Comparison of ENCODE assay signal across 8 cellular contexts in the genomic region with DNA sequence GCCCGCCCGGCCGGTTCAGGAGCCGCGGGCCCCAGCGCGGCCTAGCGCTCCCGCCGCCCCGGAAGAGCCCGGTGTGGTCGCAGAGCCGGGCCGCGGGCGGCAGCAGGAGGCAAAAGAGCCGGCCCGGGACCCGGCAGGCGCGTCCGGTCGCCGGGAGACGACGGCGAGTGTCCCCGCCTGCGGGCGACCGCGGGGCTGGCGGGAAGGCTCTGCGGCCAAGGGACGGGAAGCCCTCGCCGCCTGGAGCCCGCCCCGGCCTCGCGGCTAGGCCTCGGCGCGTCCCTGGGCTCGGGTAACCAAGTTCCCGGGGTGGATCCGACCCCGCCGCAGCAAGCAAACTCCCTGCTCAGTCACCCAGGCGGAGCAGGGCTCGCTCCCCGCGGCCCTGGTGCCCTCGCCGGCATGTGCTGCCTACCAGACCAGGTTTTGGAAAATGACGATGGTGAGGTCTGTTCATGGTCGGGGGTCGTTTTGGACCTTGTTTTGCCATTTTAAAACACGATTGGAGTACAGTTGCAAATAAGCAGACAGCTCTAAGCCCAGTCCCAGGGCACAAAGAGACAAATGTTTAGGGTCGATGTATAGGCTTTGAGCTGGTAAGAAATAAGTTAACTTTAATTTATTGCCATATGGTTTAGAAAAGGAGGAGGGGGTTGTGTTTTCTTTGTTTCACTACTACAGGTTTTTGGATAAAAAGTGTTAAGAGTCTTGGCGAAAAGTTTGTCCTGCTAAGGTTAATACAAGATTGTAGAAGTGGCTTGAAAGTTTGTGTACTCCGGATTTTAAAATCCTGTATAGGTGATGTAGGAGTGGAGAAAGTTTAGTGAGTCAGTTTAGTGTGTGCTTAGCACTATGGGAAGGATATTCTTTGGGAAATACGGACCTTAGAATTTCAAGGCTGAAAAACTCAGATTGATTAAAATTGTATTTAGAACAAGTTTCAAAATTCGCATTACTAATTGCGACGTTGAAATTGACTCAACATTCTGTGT. TPM values are rescaled to one million over a fixed set of nuclear protein-coding genes. Genes with fewer than 3 reads are reported as not detected.
DNase-seq lines count a peak whose midpoint lies in the region; ATAC-seq and TF ChIP-seq lines count a peak whose summit lies in the region.

No MANE protein-coding gene starts in this region.

- H3K4me3 Mint-ChIP-seq in activated naive CD4-positive, alpha-beta T cell treated with anti-CD3 and anti-CD28 coated beads for 36 hours: peak overlapping the region; percentile 82

- in situ Hi-C loops in ACHN (cut with HindIII; ENCODE audit: low pct_ligation_motif_present, low pct_unique_long_range_greater_than_20kb, low sequenced_read_pairs): no loop called here

- H3K36me3 Mint-ChIP-seq in activated naive CD4-positive, alpha-beta T cell treated with anti-CD3 and anti-CD28 coated beads for 36 hours (ENCODE audit: low read depth): peaks cover 35% of the 10 kb centered on the region

- peak; percentile 24 for ATAC-seq in GM18870 (IDR thresholded peaks at IDR 0.05; ENCODE audit: unreplicated experiment)
- peak; percentile 20 for ATAC-seq in HG03108 (IDR thresholded peaks at IDR 0.05; ENCODE audit: unreplicated experiment)
- ATAC-seq in upper lobe of right lung: peak; percentile 66

- no peaks in the 10 kb centered on the region for H3K27me3 Mint-ChIP-seq in activated naive CD4-positive, alpha-beta T cell treated with anti-CD3 and anti-CD28 coated beads for 36 hours (ENCODE audit: low read depth)

- H3K27ac Mint-ChIP-seq in activated naive CD4-positive, alpha-beta T cell treated with anti-CD3 and anti-CD28 coated beads for 36 hours: peak overlapping the region; percentile 89

- H3K36me3 ChIP-seq in cardiac muscle cell (no peaks in the 10 kb centered on the region), upper lobe of right lung (peaks cover under 1% of the 10 kb centered on the region)

- TF ChIP-seq CTCF in cardiac muscle cell (IDR thresholded peaks at IDR 0.05; ENCODE audit: low read depth, low read length) (no peak), upper lobe of right lung (IDR thresholded peaks at IDR 0.05) (no peak)

- H3K27me3 ChIP-seq in cardiac muscle cell (no peaks in the 10 kb centered on the region), upper lobe of right lung (no peaks in the 10 kb centered on the region)

- intact Hi-C loops in activated naive CD4-positive, alpha-beta T cell treated with anti-CD3 and anti-CD28 coated beads for 36 hours (cut with micrococcal nuclease): loop anchor here (1.0 kb wide), 1 partner anchor 40 kb away; no protein-coding TSS in a partner anchor
- intact Hi-C loops in posterior vena cava (cut with DNase I): loop anchor here (2.0 to 10.0 kb wide), 3 partner anchors 21 to 1065 kb away; no protein-coding TSS in a partner anchor
- intact Hi-C loops in upper lobe of right lung (cut with DNase I): no loop called here

- H3K9me3 Mint-ChIP-seq in activated naive CD4-positive, alpha-beta T cell treated with anti-CD3 and anti-CD28 coated beads for 36 hours: no peaks in the 10 kb centered on the region

- CTCF ChIA-PET in activated naive CD4-positive, alpha-beta T cell treated with anti-CD3 and anti-CD28 coated beads for 36 hours (lab: Charles Lee): interaction anchor here (0.8 to 5.2 kb wide), 4 partner anchors 29 to 46 kb away, joined by 5 to 30 read pairs (median 6); no protein-coding TSS in a partner anchor

- peak overlapping the region; percentile 79 for H3K4me3 ChIP-seq in cardiac muscle cell
- peak overlapping the region; percentile 76 for H3K4me3 ChIP-seq in upper lobe of right lung

- no peaks in the 10 kb centered on the region for H3K9me3 ChIP-seq in cardiac muscle cell (ENCODE audit: low read depth)
- H3K9me3 ChIP-seq in upper lobe of right lung: no peaks in the 10 kb centered on the region

- peaks cover 46% of the 10 kb centered on the region for H3K4me1 Mint-ChIP-seq in activated naive CD4-positive, alpha-beta T cell treated with anti-CD3 and anti-CD28 coated beads for 36 hours (ENCODE audit: low read depth)

- H3K27ac ChIP-seq in cardiac muscle cell (peak overlapping the region; percentile 100), upper lobe of right lung (peak overlapping the region; percentile 93)

- H3K4me1 ChIP-seq in cardiac muscle cell (ENCODE audit: low read depth) (peaks cover 19% of the 10 kb centered on the region), upper lobe of right lung (peaks cover 52% of the 10 kb centered on the region)

- DNase-seq in ACHN: peak; percentile 41
- peak; percentile 65 for DNase-seq in RPMI8226
- DNase-seq in activated naive CD4-positive, alpha-beta T cell treated with anti-CD3 and anti-CD28 coated beads for 36 hours: peak; percentile 63
- DNase-seq in cardiac muscle cell (ENCODE audit: low read depth in 1 of 2, low spot score in 1 of 2): peak; percentile 56 to 65
- peak; percentile 87 for DNase-seq in posterior vena cava (ENCODE audit: low spot score)
- peak; percentile 83 for DNase-seq in upper lobe of right lung

RNA-seq across cellular contexts. Expression of a gene that starts 1.1 kb away (rescaled TPM):
- total RNA-seq in activated naive CD4-positive, alpha-beta T cell treated with anti-CD3 and anti-CD28 coated beads for 36 hours: 100 to 1,000 TPM; 105 to 109 TPM
- 25.5 and 30.7 TPM in 2 replicates for total RNA-seq in cardiac muscle cell
- 47.8 and 62.6 TPM in 2 replicates for polyA plus RNA-seq in cardiac muscle cell
- total RNA-seq in posterior vena cava: 10 to 100 TPM; 56.9 to 73.4 TPM
- 72.9 TPM for total RNA-seq in upper lobe of right lung

Comparison
In these comparisons a context has a peak if more than half of its experiments do, and no peak if none do; other contexts are left out.
1. Peak in every context shown above with its lines: DNase-seq, ATAC-seq, H3K4me3 ChIP-seq and H3K27ac ChIP-seq.